Comparison of ENCODE assay signal across 9 cellular contexts in the genomic region with DNA sequence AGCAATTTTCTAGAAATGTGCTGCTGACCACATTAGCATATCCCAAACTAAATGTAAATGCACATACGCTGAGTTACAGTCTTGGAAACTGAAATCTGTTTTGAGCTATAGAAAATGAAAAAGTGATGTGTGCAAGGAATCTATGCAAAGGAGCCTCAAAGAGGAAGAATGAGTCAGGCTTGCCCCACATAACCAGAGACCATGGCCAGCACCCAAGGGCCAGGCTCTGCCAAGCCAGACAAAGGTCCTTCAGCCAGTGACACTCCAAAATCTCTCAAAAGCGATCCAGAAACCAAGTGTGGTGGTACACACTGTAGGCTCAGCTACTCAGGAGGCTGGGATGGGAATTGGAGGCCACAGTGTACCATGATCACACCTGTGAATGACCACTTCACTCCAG.
A peak's percentile ranks its signal among the peaks of the same experiment; 100 is the strongest.
DNase-seq lines count a peak whose midpoint lies in the region; ATAC-seq and TF ChIP-seq lines count a peak whose summit lies in the region.
"Had no signal": no experiment of that assay in that cellular context is flagged by ENCODE, and none has a peak within 500 bp of the region (broad histone marks: within the 10 kb centered on the region; RNA-seq: fewer than 3 reads in every experiment).

No MANE protein-coding gene starts in this region.

- no peaks in the 10 kb centered on the region for H3K9me3 ChIP-seq in fibroblast of lung (ENCODE audit: control insufficient read depth, insufficient read depth, low read depth, low read length)

- H3K36me3 ChIP-seq in fibroblast of lung (ENCODE audit: control insufficient read depth, insufficient read depth, low read length) = no peaks in the 10 kb centered on the region

- no peak for DNase-seq in activated T-cell treated with anti-CD3 and anti-CD28 coated beads, Interleukin-2, amount 50 U/mL, for 4 hours
- DNase-seq in activated T-cell treated with anti-CD3 and anti-CD28 coated beads for 4 hours (no peak), RPMI7951 (ENCODE audit: low read depth) (peak; percentile 85), fibroblast of lung (ENCODE audit: low read depth in 2 of 2) (peak; percentile 67 to 74), NCI-H2196 (lab: John Stamatoyannopoulos, UW; ENCODE audit: unreplicated experiment) (no peak), DMS79 (lab: John Stamatoyannopoulos, UW) (no peak)
- peak; percentile 48 for DNase-seq in stimulated activated naive CD8-positive, alpha-beta T cell treated with anti-CD3 and anti-CD28 coated beads, Interleukin-15, Interleukin-2, amounts not matched to agents 100 U/mL and 50 U/mL, for 24 hours

- H3K36me3 Mint-ChIP-seq in activated T-cell treated with anti-CD3 and anti-CD28 coated beads, Interleukin-2, amount 50 U/mL, for 4 hours (ENCODE audit: insufficient read depth) = no peaks in the 10 kb centered on the region
- H3K36me3 Mint-ChIP-seq: CD8-positive, alpha-beta T cell had no signal

- H3K4me1 Mint-ChIP-seq in activated T-cell treated with anti-CD3 and anti-CD28 coated beads, Interleukin-2, amount 50 U/mL, for 4 hours (ENCODE audit: low read depth) = peaks cover 32% of the 10 kb centered on the region

- no peak for TF ChIP-seq CTCF in fibroblast of lung (conservative IDR thresholded peaks at IDR 0.05 in 1 of 2, IDR thresholded peaks at IDR 0.05 in 1 of 2; ENCODE audit: low read depth in 1 of 2, low read length in 2 of 2)

- no peaks in the 10 kb centered on the region for H3K9me3 Mint-ChIP-seq in activated T-cell treated with anti-CD3 and anti-CD28 coated beads, Interleukin-2, amount 50 U/mL, for 4 hours
- H3K9me3 Mint-ChIP-seq: CD8-positive, alpha-beta T cell had no signal

- H3K4me3 ChIP-seq in fibroblast of lung (replicated peaks in 1 of 4; ENCODE audit: control extremely low read depth in 1 of 4, insufficient read depth in 1 of 4, low read depth in 3 of 4, low read length in 4 of 4) = no peak overlapping the region

- peak overlapping the region; percentile 52 for H3K4me2 ChIP-seq in fibroblast of lung (ENCODE audit: extremely low read depth, insufficient read depth, low read length)

- no peaks in the 10 kb centered on the region for H3K27me3 ChIP-seq in fibroblast of lung (ENCODE audit: control insufficient read depth, insufficient read depth, low read length)

- no peaks in the 10 kb centered on the region for H3K27me3 Mint-ChIP-seq in activated T-cell treated with anti-CD3 and anti-CD28 coated beads, Interleukin-2, amount 50 U/mL, for 4 hours (ENCODE audit: low read depth)

- no peaks in the 10 kb centered on the region for H4K20me1 ChIP-seq in fibroblast of lung (ENCODE audit: control insufficient read depth, extremely low read depth, insufficient read depth, low read length)

- no peak overlapping the region for H2AFZ ChIP-seq in fibroblast of lung (ENCODE audit: low read length)

- H3K79me2 ChIP-seq in fibroblast of lung (ENCODE audit: control insufficient read depth, insufficient read depth, low read length) = no peaks in the 10 kb centered on the region

- H3K9ac ChIP-seq in fibroblast of lung (ENCODE audit: insufficient read depth, low read length) = no peak overlapping the region

- H3K4me1 ChIP-seq in fibroblast of lung (ENCODE audit: control insufficient read depth, extremely low read depth, insufficient read depth, low read length) = peaks cover 6% of the 10 kb centered on the region

- H3K27ac ChIP-seq in fibroblast of lung (ENCODE audit: insufficient read depth, low read length) = no peak overlapping the region

- ATAC-seq in activated T-cell treated with anti-CD3 and anti-CD28 coated beads, Interleukin-2, amount 50 U/mL, for 4 hours = peak; percentile 74 to 79
- peak; percentile 92 for ATAC-seq in HG02938 (IDR thresholded peaks at IDR 0.05; ENCODE audit: unreplicated experiment)
- ATAC-seq in stimulated activated naive CD8-positive, alpha-beta T cell treated with anti-CD3 and anti-CD28 coated beads, Interleukin-15, Interleukin-2, amounts not matched to agents 100 U/mL and 50 U/mL, for 24 hours = peak; percentile 89
- ATAC-seq: CD8-positive, alpha-beta T cell had no signal

- no peak overlapping the region for H3K4me3 Mint-ChIP-seq in activated T-cell treated with anti-CD3 and anti-CD28 coated beads, Interleukin-2, amount 50 U/mL, for 4 hours
- H3K4me3 Mint-ChIP-seq: CD8-positive, alpha-beta T cell had no signal

Comparison
In these comparisons a context has a peak if more than half of its experiments do, and no peak if none do; other contexts are left out.
1. DNase-seq: peak in RPMI7951 (single experiment), fibroblast of lung (2 of 2) and stimulated activated naive CD8-positive, alpha-beta T cell treated with anti-CD3 and anti-CD28 coated beads, Interleukin-15, Interleukin-2, amounts not matched to agents 100 U/mL and 50 U/mL, for 24 hours (single experiment); none in activated T-cell treated with anti-CD3 and anti-CD28 coated beads, Interleukin-2, amount 50 U/mL, for 4 hours (single experiment), activated T-cell treated with anti-CD3 and anti-CD28 coated beads for 4 hours (single experiment), NCI-H2196 (single experiment) and DMS79 (single experiment).
2. Peak in every context shown above with its lines, with median percentiles within 50 percentile points of each other: ATAC-seq.